Comparison of ENCODE assay signal across 8 cellular contexts in the genomic region with DNA sequence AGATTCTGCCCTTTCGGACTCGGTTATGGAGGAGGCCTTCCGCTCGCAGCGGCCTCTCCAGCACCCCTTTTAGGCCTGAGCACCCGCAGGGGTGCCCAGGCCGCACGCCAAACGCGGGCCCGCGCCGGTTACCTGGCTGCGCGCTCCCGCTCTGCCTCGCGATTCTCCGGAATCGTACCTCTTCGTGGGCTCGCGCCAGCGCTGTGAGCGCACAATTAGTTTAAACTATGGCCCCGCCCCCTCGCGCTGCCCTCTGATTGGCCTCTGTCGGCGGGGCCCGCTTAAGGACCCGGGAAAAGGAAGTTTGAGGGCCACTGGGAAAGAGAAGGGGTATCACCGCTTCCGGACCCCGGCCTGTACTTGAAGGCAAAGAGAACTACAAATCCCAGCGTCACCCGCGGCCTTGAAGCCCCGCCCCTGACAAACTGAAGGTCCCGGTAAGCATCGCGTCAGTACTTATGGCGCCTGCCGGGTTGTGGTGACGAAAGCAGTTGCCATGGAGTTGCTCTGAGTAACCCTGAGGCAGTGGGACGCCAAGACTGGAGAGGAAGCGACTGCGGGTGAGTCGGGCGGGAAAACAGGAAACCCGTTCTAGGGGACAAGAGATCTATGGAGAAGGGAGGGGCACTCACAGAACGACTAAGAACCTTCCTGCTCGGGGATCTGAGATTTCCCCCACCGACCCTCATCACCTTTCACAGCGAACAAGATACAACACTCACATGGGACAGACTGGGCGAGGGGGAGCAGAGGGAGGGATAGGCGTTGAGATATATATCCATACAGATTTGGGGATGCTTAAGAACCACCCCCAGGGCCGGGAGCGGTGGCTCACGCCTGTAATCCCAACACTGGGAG. TPM values are rescaled to one million over a fixed set of nuclear protein-coding genes. Genes with fewer than 3 reads are reported as not detected.
DNase-seq lines count a peak whose midpoint lies in the region; ATAC-seq and TF ChIP-seq lines count a peak whose summit lies in the region.

A gene with protein sequence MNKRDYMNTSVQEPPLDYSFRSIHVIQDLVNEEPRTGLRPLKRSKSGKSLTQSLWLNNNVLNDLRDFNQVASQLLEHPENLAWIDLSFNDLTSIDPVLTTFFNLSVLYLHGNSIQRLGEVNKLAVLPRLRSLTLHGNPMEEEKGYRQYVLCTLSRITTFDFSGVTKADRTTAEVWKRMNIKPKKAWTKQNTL (plus strand): TSS at position 525 of the 858 bp plus-strand sequence. CDS start 8,234 bp downstream, outside the sequence.
A gene with protein sequence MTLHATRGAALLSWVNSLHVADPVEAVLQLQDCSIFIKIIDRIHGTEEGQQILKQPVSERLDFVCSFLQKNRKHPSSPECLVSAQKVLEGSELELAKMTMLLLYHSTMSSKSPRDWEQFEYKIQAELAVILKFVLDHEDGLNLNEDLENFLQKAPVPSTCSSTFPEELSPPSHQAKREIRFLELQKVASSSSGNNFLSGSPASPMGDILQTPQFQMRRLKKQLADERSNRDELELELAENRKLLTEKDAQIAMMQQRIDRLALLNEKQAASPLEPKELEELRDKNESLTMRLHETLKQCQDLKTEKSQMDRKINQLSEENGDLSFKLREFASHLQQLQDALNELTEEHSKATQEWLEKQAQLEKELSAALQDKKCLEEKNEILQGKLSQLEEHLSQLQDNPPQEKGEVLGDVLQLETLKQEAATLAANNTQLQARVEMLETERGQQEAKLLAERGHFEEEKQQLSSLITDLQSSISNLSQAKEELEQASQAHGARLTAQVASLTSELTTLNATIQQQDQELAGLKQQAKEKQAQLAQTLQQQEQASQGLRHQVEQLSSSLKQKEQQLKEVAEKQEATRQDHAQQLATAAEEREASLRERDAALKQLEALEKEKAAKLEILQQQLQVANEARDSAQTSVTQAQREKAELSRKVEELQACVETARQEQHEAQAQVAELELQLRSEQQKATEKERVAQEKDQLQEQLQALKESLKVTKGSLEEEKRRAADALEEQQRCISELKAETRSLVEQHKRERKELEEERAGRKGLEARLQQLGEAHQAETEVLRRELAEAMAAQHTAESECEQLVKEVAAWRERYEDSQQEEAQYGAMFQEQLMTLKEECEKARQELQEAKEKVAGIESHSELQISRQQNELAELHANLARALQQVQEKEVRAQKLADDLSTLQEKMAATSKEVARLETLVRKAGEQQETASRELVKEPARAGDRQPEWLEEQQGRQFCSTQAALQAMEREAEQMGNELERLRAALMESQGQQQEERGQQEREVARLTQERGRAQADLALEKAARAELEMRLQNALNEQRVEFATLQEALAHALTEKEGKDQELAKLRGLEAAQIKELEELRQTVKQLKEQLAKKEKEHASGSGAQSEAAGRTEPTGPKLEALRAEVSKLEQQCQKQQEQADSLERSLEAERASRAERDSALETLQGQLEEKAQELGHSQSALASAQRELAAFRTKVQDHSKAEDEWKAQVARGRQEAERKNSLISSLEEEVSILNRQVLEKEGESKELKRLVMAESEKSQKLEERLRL (N-terminal part only) (minus strand): TSS at position 217 of the 858 bp plus-strand sequence. CDS start 44,599 bp downstream, outside the sequence.

- H3K4me3 Mint-ChIP-seq in Calu3 (ENCODE audit: low read depth, unreplicated experiment), result peak within 1 kb of the TSS; percentile 87
- H3K4me3 Mint-ChIP-seq in endodermal cell, result peak within 1 kb of the TSS; percentile 85

- 0 out of 2 replicates have a peak, but pooled peaks cover 7% of the 10 kb centered on the region for H3K36me3 ChIP-seq in HUES48 (ENCODE audit: control insufficient read depth, insufficient read depth, low read length)
- peaks cover 5% of the 10 kb centered on the region for H3K36me3 ChIP-seq in NT2/D1 (ENCODE audit: insufficient read depth, insufficient read length, low read length)
- peaks cover 10% of the 10 kb centered on the region for H3K36me3 ChIP-seq in endodermal cell (ENCODE audit: control insufficient read depth, insufficient read depth, low read length)
- no peaks in the 10 kb centered on the region for H3K36me3 ChIP-seq in mesendoderm (ENCODE audit: control insufficient read depth, insufficient read depth, low read length)

- H3K27ac Mint-ChIP-seq in Calu3 (ENCODE audit: unreplicated experiment), result peak within 1 kb of the TSS; percentile 94
- H3K27ac Mint-ChIP-seq in endodermal cell, result peak within 1 kb of the TSS; percentile 97

- peak within 1 kb of the TSS; percentile 79 for H3K9ac ChIP-seq in HUES48 (ENCODE audit: low read depth, low read length)
- H3K9ac ChIP-seq in NT2/D1 (ENCODE audit: insufficient read length, low read depth), result peak within 1 kb of the TSS; percentile 89
- H3K9ac ChIP-seq in endodermal cell (ENCODE audit: extremely low read depth, low read length, poor library complexity, severe bottlenecking), result peak within 1 kb of the TSS; percentile 79
- H3K9ac ChIP-seq in mesendoderm (ENCODE audit: low read length), result peak within 1 kb of the TSS; percentile 92

- intact Hi-C loops in Calu3 (cut with micrococcal nuclease; ENCODE audit: unreplicated experiment), result no loop called here

- no peak within 1 kb of the TSS for H3K23ac ChIP-seq in mesendoderm (ENCODE audit: low read length)

- H3K36me3 Mint-ChIP-seq in Calu3 (ENCODE audit: insufficient read depth, unreplicated experiment) (peaks cover 33% of the 10 kb centered on the region), endodermal cell (ENCODE audit: low read depth) (peaks cover 11% of the 10 kb centered on the region)

- DNase-seq in Calu3, result peak; percentile 98
- DNase-seq in NT2/D1 (ENCODE audit: low read depth, low spot score), result peak; percentile 100
- peak; percentile 98 for DNase-seq in activated CD8-positive, alpha-beta memory T cell treated with anti-CD3 and anti-CD28 coated beads, Interleukin-2, amount 50 U/mL, for 1 hour (ENCODE audit: extremely low read depth)
- DNase-seq in endodermal cell, result peak; percentile 100
- peak; percentile 100 for DNase-seq in mesendoderm
- peak; percentile 96 for DNase-seq in stimulated activated CD8-positive, alpha-beta memory T cell treated with anti-CD3 and anti-CD28 coated beads, Interleukin-12 subunit alpha, Interleukin-12 subunit beta, amount 100 ng/mL, for 4 hours (ENCODE audit: low read depth)

- H3K4me1 Mint-ChIP-seq in Calu3 (ENCODE audit: low read depth, unreplicated experiment) (peaks cover 22% of the 10 kb centered on the region), endodermal cell (peaks cover 11% of the 10 kb centered on the region)

- no peak within 1 kb of the TSS for H2AK5ac ChIP-seq in mesendoderm (ENCODE audit: low read length)

- peak within 1 kb of the TSS; percentile 95 for H3K56ac ChIP-seq in mesendoderm (ENCODE audit: low read length)

- peak within 1 kb of the TSS; percentile 79 for H2BK5ac ChIP-seq in mesendoderm (ENCODE audit: low read length)

- H3K4me1 ChIP-seq in HUES48 (ENCODE audit: control insufficient read depth, insufficient read depth, low read length), result peaks cover 12% of the 10 kb centered on the region
- no peaks in the 10 kb centered on the region for H3K4me1 ChIP-seq in NT2/D1 (ENCODE audit: insufficient read depth, insufficient read length)
- no peaks in the 10 kb centered on the region for H3K4me1 ChIP-seq in endodermal cell (ENCODE audit: control insufficient read depth, insufficient read depth, low read length)
- H3K4me1 ChIP-seq in mesendoderm (ENCODE audit: control insufficient read depth, low read depth, low read length), result no peaks in the 10 kb centered on the region

- H3K27ac ChIP-seq in HUES48 (ENCODE audit: low read depth, low read length) (peak within 1 kb of the TSS; percentile 99), endodermal cell (ENCODE audit: low read depth, low read length) (peak within 1 kb of the TSS; percentile 83), mesendoderm (ENCODE audit: low read depth, low read length) (peak within 1 kb of the TSS; percentile 88)

- H3K79me2 ChIP-seq in mesendoderm (ENCODE audit: control insufficient read depth, insufficient read depth, low read length), result peaks cover 28% of the 10 kb centered on the region

- H3K4me2 ChIP-seq in mesendoderm (ENCODE audit: low read length), result peak within 1 kb of the TSS; percentile 92

- BruUV-seq in Calu3 (replicated peaks; lab: Mats Ljungman, UMichigan), result no TSS peak

- CTCF ChIA-PET in Calu3 (lab: Charles Lee), result interaction anchor here (0.8 to 1.3 kb wide), 2 partner anchors 55 to 739 kb away, joined by 3 to 6 read pairs; no protein-coding TSS in a partner anchor

- H3K4ac ChIP-seq in mesendoderm (ENCODE audit: low read depth, low read length), result peak within 1 kb of the TSS; percentile 65

- H2BK120ac ChIP-seq in mesendoderm (ENCODE audit: low read depth, low read length), result peak within 1 kb of the TSS; percentile 48

- ATAC-seq in GM21423 (IDR thresholded peaks at IDR 0.05; ENCODE audit: unreplicated experiment), result peak; percentile 95

- no peak within 1 kb of the TSS for H2BK15ac ChIP-seq in mesendoderm (replicated peaks; ENCODE audit: low read depth)

- no peak for TF ChIP-seq CTCF in Calu3 (IDR thresholded peaks at IDR 0.05; ENCODE audit: unreplicated experiment)
- TF ChIP-seq CTCF in endodermal cell (conservative IDR thresholded peaks at IDR 0.05), result no peak

- H3K79me1 ChIP-seq in mesendoderm (ENCODE audit: low read length), result peaks cover 3% of the 10 kb centered on the region

- no peak within 1 kb of the TSS for H4K8ac ChIP-seq in mesendoderm (ENCODE audit: low read depth, low read length)

- peak within 1 kb of the TSS; percentile 85 for H4K5ac ChIP-seq in mesendoderm (ENCODE audit: low read length)

- H3K27me3 ChIP-seq in HUES48 (ENCODE audit: control insufficient read depth, insufficient read depth, low read length) (no peaks in the 10 kb centered on the region), NT2/D1 (ENCODE audit: insufficient read depth, insufficient read length) (no peaks in the 10 kb centered on the region), endodermal cell (ENCODE audit: control insufficient read depth, insufficient read depth, low read length, poor library complexity, severe bottlenecking) (no peaks in the 10 kb centered on the region), mesendoderm (ENCODE audit: insufficient read depth, low read length, poor library complexity) (no peaks in the 10 kb centered on the region)

- no peaks in the 10 kb centered on the region for H3K27me3 Mint-ChIP-seq in Calu3 (ENCODE audit: unreplicated experiment)
- no peaks in the 10 kb centered on the region for H3K27me3 Mint-ChIP-seq in endodermal cell (ENCODE audit: insufficient read depth)

- H3K18ac ChIP-seq in mesendoderm (ENCODE audit: low read length), result peak within 1 kb of the TSS; percentile 78

- H3K9me3 Mint-ChIP-seq in Calu3 (ENCODE audit: low read depth, unreplicated experiment) (no peaks in the 10 kb centered on the region), endodermal cell (no peaks in the 10 kb centered on the region)

- no peaks in the 10 kb centered on the region for H3K9me3 ChIP-seq in HUES48 (ENCODE audit: control insufficient read depth, insufficient read depth, low read length)
- no peaks in the 10 kb centered on the region for H3K9me3 ChIP-seq in NT2/D1 (ENCODE audit: insufficient read depth, low read length)
- no peaks in the 10 kb centered on the region for H3K9me3 ChIP-seq in endodermal cell (ENCODE audit: control insufficient read depth, low read length)

- 2% methylated on average over 34 to 60 of the region's 60 CpGs for WGBS in endodermal cell (ENCODE audit: insufficient coverage in 1 of 2, insufficient read length in 1 of 2), 2 experiments
- WGBS in mesendoderm (ENCODE audit: extremely low coverage, insufficient coverage, low lambda C conversion rate), result no CpG with 5 or more reads among the region's 60 CpGs

- H3K4me3 ChIP-seq in HUES48 (ENCODE audit: low read depth, low read length), result peak within 1 kb of the TSS; percentile 91
- H3K4me3 ChIP-seq in NT2/D1 (ENCODE audit: insufficient read length, low read depth), result peak within 1 kb of the TSS; percentile 71
- peak within 1 kb of the TSS; percentile 98 for H3K4me3 ChIP-seq in endodermal cell (ENCODE audit: low read length)
- peak within 1 kb of the TSS; percentile 96 for H3K4me3 ChIP-seq in mesendoderm (ENCODE audit: low read length)

RNA-seq across cellular contexts. Expression of the first gene that starts in this region (rescaled TPM):
- 8.5 and 11.0 TPM in 2 replicates for total RNA-seq in Calu3 (2022)
- 1 to 10 TPM; 8.0 to 9.5 TPM for total RNA-seq in endodermal cell
- 4.5 TPM for polyA plus RNA-seq in endodermal cell (2013, experiment 1 of 2)
- polyA plus RNA-seq in endodermal cell (2013, experiment 2 of 2), result 9.0 TPM
- 3.7 TPM for polyA plus RNA-seq in mesendoderm (2013, experiment 1 of 2)
- polyA plus RNA-seq in mesendoderm (2013, experiment 2 of 2), result 4.3 TPM

RNA-seq across cellular contexts. Expression of the second gene that starts in this region (rescaled TPM):
- total RNA-seq in Calu3 (2022) (140 and 146 TPM in 2 replicates), endodermal cell (100 to 1,000 TPM; 130 to 132 TPM)
- polyA plus RNA-seq in endodermal cell (2013, experiment 1 of 2), result 181 TPM
- 168 TPM for polyA plus RNA-seq in endodermal cell (2013, experiment 2 of 2)
- polyA plus RNA-seq in mesendoderm (2013, experiment 1 of 2), result 39.0 TPM
- 37.3 TPM for polyA plus RNA-seq in mesendoderm (2013, experiment 2 of 2)

Comparison
In these comparisons a context has a peak if more than half of its experiments do, and no peak if none do; other contexts are left out.
1. Peak in every context shown above with its lines: DNase-seq, ATAC-seq, H3K4me3 ChIP-seq and H3K27ac ChIP-seq.